8 cellular contexts compared by ENCODE assay signal in the genomic region with DNA sequence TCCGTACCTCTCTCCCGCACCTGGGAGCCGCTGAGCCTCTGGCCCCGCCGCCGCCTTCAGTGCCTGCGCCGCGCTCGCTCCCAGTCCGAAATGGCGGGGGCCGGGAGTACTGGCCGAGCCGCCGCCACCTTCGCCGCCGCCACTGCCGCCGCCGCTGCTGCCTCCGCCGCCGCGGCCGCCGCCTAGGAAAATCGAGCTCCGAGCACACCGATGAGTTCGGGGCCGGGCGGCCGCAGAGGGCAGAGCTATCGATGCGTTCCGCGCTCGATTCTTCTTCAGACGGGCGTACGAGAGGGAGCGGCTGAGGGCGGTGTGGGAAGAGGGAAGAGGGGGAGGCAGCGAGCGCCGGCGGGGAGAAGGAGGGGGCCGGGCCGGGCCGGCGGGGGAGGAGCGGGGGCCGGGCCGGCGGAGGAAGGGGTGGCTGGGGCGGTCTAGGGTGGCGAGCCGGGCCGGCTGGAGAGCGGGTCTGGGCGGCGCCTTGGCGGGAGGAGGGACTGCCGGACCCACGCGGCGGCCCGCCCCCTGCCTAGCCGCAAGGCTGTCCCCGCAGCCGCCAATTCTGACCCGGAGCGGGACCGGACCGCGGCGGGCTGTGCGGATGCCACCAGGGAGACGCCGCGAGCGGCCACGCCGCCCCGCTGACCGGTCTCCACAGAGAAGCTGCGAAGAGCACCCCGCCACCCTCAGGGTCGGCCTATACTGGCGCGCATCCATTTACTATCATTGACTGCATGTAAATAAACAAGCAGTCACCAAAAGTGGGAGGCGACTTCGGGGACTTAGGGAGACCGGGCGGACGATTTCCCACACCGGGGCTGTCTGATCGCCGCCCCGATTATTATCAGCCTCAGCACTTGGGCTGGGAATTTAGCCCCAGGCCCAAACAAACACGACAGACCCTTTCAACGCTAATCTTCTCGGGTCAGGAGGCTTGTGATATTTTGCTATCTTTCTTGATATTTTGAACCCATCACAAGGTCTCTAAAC. TPM values are rescaled to one million over a fixed set of nuclear protein-coding genes. Genes with fewer than 3 reads are reported as not detected.
DNase-seq lines count a peak whose midpoint lies in the region; ATAC-seq, FAIRE-seq and TF ChIP-seq lines count a peak whose summit lies in the region.

Gene KRAS, minus strand, starts transcription at position 186 of the 987 bp plus-strand sequence.

- TF ChIP-seq POLR2A in GM18505 (IDR thresholded peaks at IDR 0.05; ENCODE audit: borderline replicate concordance, extremely low read depth, insufficient read depth, insufficient read length) = peak; percentile 56

- peak; percentile 94 for FAIRE-seq in urothelium cell line (lab: Jason Lieb, UNC)

- H3K27me3 ChIP-seq in right cardiac atrium (ENCODE audit: control insufficient read depth, insufficient read depth) = no peaks in the 10 kb centered on the region

- WGBS in right cardiac atrium = under 1% methylated on average over 104 of the region's 105 CpGs

- intact Hi-C loops in T-helper 2 cell treated with Interferon-gamma antibody and Interleukin-4, amounts not matched to agents 100 ng/mL and 5 ng/mL, for 36 hours (cut with micrococcal nuclease) = loop anchor here (1.0 to 5.0 kb wide), 6 partner anchors 10 to 1991 kb away; partner anchors contain the start of genes DNAI7, ETFRF1 and STK38L
- intact Hi-C loops in right cardiac atrium (cut with DNase I) = loop anchor here in 1 of 4 donors (5.0 kb wide), 1 partner anchor 131 kb away; no protein-coding TSS in a partner anchor

- H3K9me3 ChIP-seq in right cardiac atrium (ENCODE audit: control insufficient read depth, low read length) = no peaks in the 10 kb centered on the region

- peak; percentile 78 for ATAC-seq in GM18505 (IDR thresholded peaks at IDR 0.05; ENCODE audit: unreplicated experiment)
- peak; percentile 80 for ATAC-seq in HG02970 (IDR thresholded peaks at IDR 0.05; ENCODE audit: low FRiP score, unreplicated experiment)
- peak; percentile 99 for ATAC-seq in right cardiac atrium

- no peaks in the 10 kb centered on the region for H3K4me1 ChIP-seq in right cardiac atrium (ENCODE audit: control insufficient read depth, insufficient read depth, low read length)

- peak within 1 kb of the TSS; percentile 86 for H3K27ac ChIP-seq in right cardiac atrium (ENCODE audit: low read length)

- peak within 1 kb of the TSS; percentile 99 for H3K4me3 ChIP-seq in right cardiac atrium (ENCODE audit: low read length)

- DNase-seq in NCI-H187 treated with DMSO at 0.1 percent for 48 hours (lab: John Stamatoyannopoulos, UW) = peak; percentile 71
- peak; percentile 47 to 96 (median 90) for DNase-seq in anterior cingulate cortex (lab: John Stamatoyannopoulos, UW)
- DNase-seq in right cardiac atrium = peak; percentile 98 to 99 (median 99)
- DNase-seq in pulmonary artery endothelial cell (ENCODE audit: low read depth, low spot score) = peak; percentile 95
- DNase-seq in urothelium cell line (ENCODE audit: low spot score) = peak; percentile 96

RNA-seq across cellular contexts. Expression of gene KRAS, which starts in this region (rescaled TPM):
- 44.4 and 47.1 TPM in 2 replicates for total RNA-seq in T-helper 2 cell treated with Interferon-gamma antibody and Interleukin-4, amounts not matched to agents 100 ng/mL and 5 ng/mL, for 36 hours
- 10 to 100 TPM; 12.2 to 18.4 (median 15.3) TPM for total RNA-seq in right cardiac atrium
- 5.1 TPM for polyA plus RNA-seq in right cardiac atrium
- 19.3 and 22.3 TPM in 2 replicates for total RNA-seq in pulmonary artery endothelial cell

Comparison
In these comparisons a context has a peak if more than half of its experiments do, and no peak if none do; other contexts are left out.
1. Peak in every context shown above with its lines: DNase-seq, ATAC-seq, H3K4me3 ChIP-seq and H3K27ac ChIP-seq.